ENCODE assay signal across 14 cellular contexts in the genomic region with DNA sequence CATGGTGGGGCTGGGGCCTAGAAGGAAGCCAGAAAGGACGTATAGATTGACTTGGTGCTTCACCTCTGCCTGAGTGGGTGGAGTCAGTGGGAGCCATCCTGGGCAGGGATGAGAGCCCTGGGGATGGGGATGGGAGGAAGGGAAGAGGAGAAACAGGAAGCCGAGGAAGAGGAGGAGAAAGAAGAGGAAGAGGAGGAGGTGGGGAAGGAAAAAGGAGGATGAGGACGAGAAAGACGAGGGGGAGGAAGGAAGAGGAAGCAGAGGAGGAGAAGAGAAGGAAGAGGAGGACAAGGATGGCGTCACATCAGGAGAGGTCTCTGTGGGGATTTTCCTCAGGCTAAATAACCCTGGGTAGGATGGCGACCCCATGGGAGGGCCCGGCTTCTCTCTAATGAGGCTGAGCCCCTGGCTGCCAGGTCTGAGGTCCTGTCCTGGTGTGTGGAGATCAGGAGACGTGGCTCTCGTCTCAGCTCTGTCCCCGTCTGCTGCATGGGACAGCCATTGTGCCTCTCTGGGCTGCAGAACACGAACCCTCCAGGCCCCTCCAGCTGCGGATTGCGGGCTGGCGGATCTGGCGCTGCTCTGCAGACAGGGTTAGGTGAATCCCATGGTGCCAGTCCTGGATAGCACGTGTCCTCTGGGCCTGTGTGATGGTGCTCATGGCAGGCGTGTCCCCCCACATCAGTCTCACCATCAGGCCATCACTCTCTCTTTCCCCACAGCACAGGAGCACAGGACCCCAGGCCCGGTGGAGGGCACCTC.
"Had no signal": no experiment of that assay in that cellular context is flagged by ENCODE, and none has a peak within 500 bp of the region (broad histone marks: within the 10 kb centered on the region; RNA-seq: fewer than 3 reads in every experiment).

No MANE protein-coding gene starts in this region.

- H3K9me3 ChIP-seq: gastroesophageal sphincter, lower lobe of right lung, pancreas, tibial artery, vagina had no signal

- H3K27me3 Mint-ChIP-seq: activated CD8-positive, alpha-beta memory T cell treated with anti-CD3 and anti-CD28 coated beads, Interleukin-2, amount 10 ng/mL, durations not matched to agents 7 days and 5 days; activated naive CD8-positive, alpha-beta T cell treated with anti-CD3 and anti-CD28 coated beads, Interleukin-2, amount 50 U/mL, for 24 hours; activated T-cell treated with anti-CD3 and anti-CD28 coated beads, Interleukin-2, amount 50 U/mL, for 24 hours had no signal

- H3K27ac Mint-ChIP-seq: activated CD8-positive, alpha-beta memory T cell treated with anti-CD3 and anti-CD28 coated beads, Interleukin-2, amount 10 ng/mL, durations not matched to agents 7 days and 5 days; activated naive CD8-positive, alpha-beta T cell treated with anti-CD3 and anti-CD28 coated beads, Interleukin-2, amount 50 U/mL, for 24 hours; activated T-cell treated with anti-CD3 and anti-CD28 coated beads, Interleukin-2, amount 50 U/mL, for 24 hours; T-helper 2 cell treated with Interferon-gamma antibody and Interleukin-4, amounts not matched to agents 5 μg/mL and 100 μg/mL, for 36 hours had no signal

- H3K36me3 ChIP-seq: pancreas, vagina had no signal

- H3K4me3 ChIP-seq: dorsolateral prefrontal cortex, gastroesophageal sphincter, heart right ventricle, lower lobe of right lung, pancreas, tibial artery, vagina had no signal

- H3K4me3 Mint-ChIP-seq: activated CD8-positive, alpha-beta memory T cell treated with anti-CD3 and anti-CD28 coated beads, Interleukin-2, amount 10 ng/mL, durations not matched to agents 7 days and 5 days; activated naive CD8-positive, alpha-beta T cell treated with anti-CD3 and anti-CD28 coated beads, Interleukin-2, amount 50 U/mL, for 24 hours; activated T-cell treated with anti-CD3 and anti-CD28 coated beads, Interleukin-2, amount 50 U/mL, for 24 hours; T-helper 2 cell treated with Interferon-gamma antibody and Interleukin-4, amounts not matched to agents 5 μg/mL and 100 μg/mL, for 36 hours had no signal

- DNase-seq: activated CD4-positive, alpha-beta T cell treated with anti-CD3 and anti-CD28 coated beads, Interleukin-2, amount 50 U/mL, for 4 hours; activated CD4-positive, CD25-positive, alpha-beta regulatory T cell; activated CD8-positive, alpha-beta memory T cell treated with anti-CD3 and anti-CD28 coated beads, Interleukin-2, amount 10 ng/mL, durations not matched to agents 7 days and 5 days; activated effector memory CD4-positive, alpha-beta T cell treated with anti-CD3 and anti-CD28 coated beads, Interleukin-2, amount 50 U/mL, for 16 hours; activated naive CD8-positive, alpha-beta T cell treated with anti-CD3 and anti-CD28 coated beads, Interleukin-2, amount 50 U/mL, for 24 hours; activated T-cell treated with anti-CD3 and anti-CD28 coated beads, Interleukin-2, amount 50 U/mL, for 24 hours; dorsolateral prefrontal cortex; heart right ventricle; lower lobe of right lung; pancreas; tibial artery had no signal

- H3K9me3 Mint-ChIP-seq: activated naive CD8-positive, alpha-beta T cell treated with anti-CD3 and anti-CD28 coated beads, Interleukin-2, amount 50 U/mL, for 24 hours; activated T-cell treated with anti-CD3 and anti-CD28 coated beads, Interleukin-2, amount 50 U/mL, for 24 hours; T-helper 2 cell treated with Interferon-gamma antibody and Interleukin-4, amounts not matched to agents 5 μg/mL and 100 μg/mL, for 36 hours had no signal

- H3K27me3 ChIP-seq: dorsolateral prefrontal cortex, gastroesophageal sphincter, heart right ventricle, pancreas, tibial artery, vagina had no signal

- H3K27ac ChIP-seq: dorsolateral prefrontal cortex, gastroesophageal sphincter, heart right ventricle, lower lobe of right lung, pancreas, tibial artery, vagina had no signal

- ATAC-seq: activated CD8-positive, alpha-beta memory T cell treated with anti-CD3 and anti-CD28 coated beads, Interleukin-2, amount 10 ng/mL, durations not matched to agents 7 days and 5 days; activated naive CD8-positive, alpha-beta T cell treated with anti-CD3 and anti-CD28 coated beads, Interleukin-2, amount 50 U/mL, for 24 hours; gastroesophageal sphincter; heart right ventricle; pancreas had no signal

- H3K4me1 Mint-ChIP-seq: activated CD8-positive, alpha-beta memory T cell treated with anti-CD3 and anti-CD28 coated beads, Interleukin-2, amount 10 ng/mL, durations not matched to agents 7 days and 5 days; activated naive CD8-positive, alpha-beta T cell treated with anti-CD3 and anti-CD28 coated beads, Interleukin-2, amount 50 U/mL, for 24 hours had no signal
